In the genomic region with DNA sequence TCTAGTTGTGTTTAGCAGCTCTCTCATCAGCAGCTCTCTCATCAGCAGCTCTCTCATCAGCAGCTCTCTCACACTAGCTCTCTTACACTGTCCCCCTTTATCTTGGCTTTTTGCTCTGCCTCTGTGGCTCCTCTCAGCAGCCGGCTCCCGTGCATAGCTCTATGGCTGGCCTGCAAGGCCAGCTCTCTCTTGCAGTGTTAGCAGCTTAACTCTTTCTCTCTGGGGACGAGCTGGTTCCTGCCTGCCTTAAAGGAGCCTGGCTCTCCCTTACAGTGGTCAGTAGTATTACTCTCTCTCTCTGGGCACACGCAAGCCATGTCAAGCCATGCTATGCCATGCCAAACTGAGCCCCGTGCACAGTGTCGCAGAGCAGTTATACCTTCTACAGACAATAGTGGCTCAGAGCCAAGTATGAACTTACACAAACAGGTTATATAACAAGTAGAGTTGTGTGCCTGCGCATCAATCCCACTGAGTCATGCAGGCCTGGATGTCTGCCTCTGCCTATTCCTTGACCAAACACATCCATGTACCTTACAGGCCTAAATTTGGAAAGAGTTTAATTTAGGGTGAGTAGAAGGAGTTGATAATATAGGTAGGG, we compare ENCODE assay signal across 16 cellular contexts.
DNase-seq lines count a peak whose midpoint lies in the region; ATAC-seq, FAIRE-seq and TF ChIP-seq lines count a peak whose summit lies in the region.
"Had no signal": no experiment of that assay in that cellular context is flagged by ENCODE, and none has a peak within 500 bp of the region (broad histone marks: within the 10 kb centered on the region; RNA-seq: fewer than 3 reads in every experiment).

No MANE protein-coding gene starts in this region.

- H3K4me2 ChIP-seq in HepG2 (ENCODE audit: low read depth, low read length) (no peak overlapping the region), K562 (ENCODE audit: insufficient read depth, low read length) (no peak overlapping the region)
- H3K4me2 ChIP-seq: A549 had no signal

- DNase-seq in HepG2 (ENCODE audit: low spot score): peak; percentile 1
- no peak for DNase-seq in right lobe of liver
- no peak for DNase-seq in K562 (ENCODE audit: extremely low read depth in 1 of 4, low spot score in 3 of 4)
- peak; percentile 19 for DNase-seq in glutamatergic neuron
- DNase-seq in stimulated activated naive B cell treated with anti-CD40 and anti-IgM and Interleukin-4, amounts not matched to agents 10 μg/mL and 1 μg/mL and 100 μg/mL, for 72 hours: no peak
- DNase-seq in NCI-H1694 (lab: John Stamatoyannopoulos, UW): no peak
- no peak for DNase-seq in NCI-H446 treated with DMSO at 0.1 percent for 48 hours (lab: John Stamatoyannopoulos, UW)
- DNase-seq: DMS79; KBM-7; NCI-H146; NCI-H226; NK-92 treated with Interleukin-12 subunit alpha and Interleukin-12 subunit beta, amount 100 ng/mL, for 24 hours; SHP77 treated with DMSO at 0.1 percent for 48 hours had no signal

- H3K4me3 ChIP-seq in HepG2 (replicated peaks in 1 of 3; ENCODE audit: insufficient read depth in 1 of 3, low read depth in 2 of 3, low read length in 3 of 3) (no peak overlapping the region), right lobe of liver (no peak overlapping the region), K562 (no peak overlapping the region)
- H3K4me3 ChIP-seq: A549, HAP-1 had no signal

- TF ChIP-seq EP300 in HepG2 (IDR thresholded peaks at IDR 0.05; ENCODE audit: low read depth in 2 of 2, low read length in 2 of 2): no peak
- TF ChIP-seq EP300 in HepG2 (CRISPR knock-in tag; IDR thresholded peaks at IDR 0.05; ENCODE audit: borderline replicate concordance): no peak
- TF ChIP-seq EP300 in K562 (IDR thresholded peaks at IDR 0.05; ENCODE audit: low read length): no peak

- TF ChIP-seq POLR2A in HepG2 (IDR thresholded peaks at IDR 0.05; ENCODE audit: insufficient read depth in 1 of 2, low read depth in 2 of 2, low read length in 2 of 2) (no peak), right lobe of liver (IDR thresholded peaks at IDR 0.05) (no peak), K562 (conservative IDR thresholded peaks at IDR 0.05) (no peak)

- FAIRE-seq in HepG2 (lab: Jason Lieb, UNC) (no peak), K562 (lab: Jason Lieb, UNC) (no peak)
- FAIRE-seq: A549 had no signal

- POLR2A ChIA-PET in HepG2 (lab: Yijun Ruan, JAX): no interaction called here
- POLR2A ChIA-PET in K562 (lab: Yijun Ruan, JAX): interaction anchor here (0.6 to 1.0 kb wide), 2 partner anchors 9 to 151 kb away, joined by 3 read pairs; no protein-coding TSS in a partner anchor

- H2AFZ ChIP-seq in HepG2 (ENCODE audit: low read length) (no peak overlapping the region), K562 (ENCODE audit: low read depth, low read length) (no peak overlapping the region)

- BruUV-seq in HepG2 (replicated peaks; lab: Mats Ljungman, UMichigan) (no TSS peak), K562 (replicated peaks; lab: Mats Ljungman, UMichigan) (no TSS peak)

- no peaks in the 10 kb centered on the region for H3K79me2 ChIP-seq in HepG2 (ENCODE audit: insufficient read depth, low read length)
- H3K79me2 ChIP-seq in K562 (ENCODE audit: control insufficient read depth, insufficient read depth, low read length): no peaks in the 10 kb centered on the region

- 5% methylated on average over 7 of the region's 7 CpGs for WGBS in HepG2 (ENCODE audit: low lambda C conversion rate)
- WGBS in right lobe of liver (ENCODE audit: insufficient coverage, low coverage, low lambda C conversion rate, missing lambda C conversion rate): 86% methylated on average over 5 of the region's 7 CpGs
- WGBS in K562 (ENCODE audit: insufficient coverage, low coverage, missing lambda C conversion rate): 46% methylated on average over 7 of the region's 7 CpGs

- H3K9ac ChIP-seq in HepG2 (ENCODE audit: insufficient read depth, low read depth, low read length) (no peak overlapping the region), K562 (ENCODE audit: insufficient read depth in 1 of 2, low read depth in 2 of 2, low read length in 2 of 2) (no peak overlapping the region)

- TF ChIP-seq RAD21 in HepG2 (CRISPR knock-in tag; IDR thresholded peaks at IDR 0.05) (no peak), K562 (CRISPR knock-in tag; conservative IDR thresholded peaks at IDR 0.05 in 1 of 2, IDR thresholded peaks at IDR 0.05 in 1 of 2) (no peak)

- ATAC-seq in HepG2 (no peak), right lobe of liver (no peak), K562 (no peak; the same call in 2 of the 3 replicates), HG03196 (IDR thresholded peaks at IDR 0.05; ENCODE audit: unreplicated experiment) (no peak)
- ATAC-seq in stimulated activated naive B cell treated with anti-CD40 and anti-IgM and Interleukin-4, amounts not matched to agents 10 μg/mL and 1 μg/mL and 100 μg/mL, for 72 hours (replicated peaks): no peak
- ATAC-seq: A549 had no signal

- intact Hi-C loops in HepG2 (cut with micrococcal nuclease; ENCODE audit: unreplicated experiment): no loop called here
- intact Hi-C loops in right lobe of liver (cut with DNase I): no loop called here
- intact Hi-C loops in K562 (cut with micrococcal nuclease): no loop called here

- no peaks in the 10 kb centered on the region for H3K9me1 ChIP-seq in K562 (ENCODE audit: control insufficient read depth, insufficient read depth, low read length)

- H4K20me1 ChIP-seq in HepG2 (ENCODE audit: insufficient read depth, low read length) (no peaks in the 10 kb centered on the region), K562 (replicated peaks; ENCODE audit: control insufficient read depth, insufficient read depth, low read length) (no peaks in the 10 kb centered on the region)

- no peak overlapping the region for H3K4me3 Mint-ChIP-seq in glutamatergic neuron (ENCODE audit: unreplicated experiment)
- H3K4me3 Mint-ChIP-seq in stimulated activated naive B cell treated with anti-CD40 and anti-IgM and Interleukin-4, amounts not matched to agents 10 μg/mL and 1 μg/mL and 100 μg/mL, for 72 hours: no peak overlapping the region

- no peaks in the 10 kb centered on the region for H3K36me3 Mint-ChIP-seq in glutamatergic neuron (ENCODE audit: unreplicated experiment)
- peaks cover 0 to 3% of the 10 kb centered on the region in 2 donors for H3K36me3 Mint-ChIP-seq in stimulated activated naive B cell treated with anti-CD40 and anti-IgM and Interleukin-4, amounts not matched to agents 10 μg/mL and 1 μg/mL and 100 μg/mL, for 72 hours

- no peaks in the 10 kb centered on the region for H3K27me3 Mint-ChIP-seq in glutamatergic neuron (ENCODE audit: unreplicated experiment)
- no peaks in the 10 kb centered on the region for H3K27me3 Mint-ChIP-seq in stimulated activated naive B cell treated with anti-CD40 and anti-IgM and Interleukin-4, amounts not matched to agents 10 μg/mL and 1 μg/mL and 100 μg/mL, for 72 hours

- H3K27me3 ChIP-seq in HepG2 (ENCODE audit: control insufficient read depth in 1 of 2, insufficient read depth in 2 of 2, low read length in 2 of 2) (no peaks in the 10 kb centered on the region), right lobe of liver (no peaks in the 10 kb centered on the region), K562 (ENCODE audit: control insufficient read depth in 2 of 2, insufficient read depth in 2 of 2, low read length in 2 of 2) (no peaks in the 10 kb centered on the region)

- H3K4me1 Mint-ChIP-seq in glutamatergic neuron (ENCODE audit: low read depth, unreplicated experiment): peaks cover 20% of the 10 kb centered on the region
- H3K4me1 Mint-ChIP-seq in stimulated activated naive B cell treated with anti-CD40 and anti-IgM and Interleukin-4, amounts not matched to agents 10 μg/mL and 1 μg/mL and 100 μg/mL, for 72 hours: peaks cover 15 to 22% of the 10 kb centered on the region in 2 donors

- no peaks in the 10 kb centered on the region for H3K4me1 ChIP-seq in HepG2 (ENCODE audit: insufficient read depth, low read length)
- peaks cover 0 to 5% (median 0%) of the 10 kb centered on the region in 4 donors for H3K4me1 ChIP-seq in right lobe of liver
- peaks cover 6 to 15% of the 10 kb centered on the region in 2 experiments; a peak in 4 of 5 replicates for H3K4me1 ChIP-seq in K562 (replicated peaks in 1 of 2; ENCODE audit: control insufficient read depth in 2 of 2, insufficient read depth in 2 of 2, low read length in 2 of 2)
- H3K4me1 ChIP-seq: A549, HAP-1 had no signal

- TF ChIP-seq CTCF in HepG2 (CRISPR knock-in tag; IDR thresholded peaks at IDR 0.05): no peak
- no peak for TF ChIP-seq CTCF in right lobe of liver (IDR thresholded peaks at IDR 0.05)
- TF ChIP-seq CTCF in K562 (IDR thresholded peaks at IDR 0.05 in 2 of 3, conservative IDR thresholded peaks at IDR 0.05 in 1 of 3; ENCODE audit: insufficient read depth in 2 of 3, low read depth in 1 of 3, low read length in 3 of 3): no peak
- TF ChIP-seq CTCF in glutamatergic neuron (IDR thresholded peaks at IDR 0.05; ENCODE audit: partially characterized antibody, unreplicated experiment): no peak

- H3K27ac Mint-ChIP-seq in glutamatergic neuron (ENCODE audit: unreplicated experiment): peak overlapping the region; percentile 44
- peak overlapping the region; percentile 38 for H3K27ac Mint-ChIP-seq in stimulated activated naive B cell treated with anti-CD40 and anti-IgM and Interleukin-4, amounts not matched to agents 10 μg/mL and 1 μg/mL and 100 μg/mL, for 72 hours

- H3K9me3 ChIP-seq in HepG2 (ENCODE audit: low read length) (no peaks in the 10 kb centered on the region), right lobe of liver (no peaks in the 10 kb centered on the region), K562 (replicated peaks; ENCODE audit: control insufficient read depth, insufficient read depth, low read depth, low read length) (no peaks in the 10 kb centered on the region)
- H3K9me3 ChIP-seq: A549, HAP-1 had no signal

- in situ Hi-C loops in HepG2 (cut with HindIII; ENCODE audit: extremely low pct_ligation_motif_present, low pct_unique_long_range_greater_than_20kb) (no loop called here), K562 (cut with MboI) (no loop called here)

- H3K36me3 ChIP-seq in HepG2 (replicated peaks in 1 of 2; ENCODE audit: control insufficient read depth in 1 of 2, insufficient read depth in 2 of 2, low read length in 2 of 2) (no peaks in the 10 kb centered on the region), right lobe of liver (no peaks in the 10 kb centered on the region), K562 (ENCODE audit: control insufficient read depth, insufficient read depth, low read length) (no peaks in the 10 kb centered on the region)
- H3K36me3 ChIP-seq: HAP-1 had no signal

- H3K27ac ChIP-seq in HepG2 (ENCODE audit: extremely low read length, insufficient read depth, low read length) (no peak overlapping the region), right lobe of liver (no peak overlapping the region), K562 (ENCODE audit: extremely low read depth, low read depth, low read length) (no peak overlapping the region)
- H3K27ac ChIP-seq: A549 had no signal

- CTCF ChIA-PET in HepG2 (lab: Yijun Ruan, JAX; ENCODE audit: low intra/inter-chr PET ratio, low total read pairs) (no interaction called here), K562 (lab: Yijun Ruan, JAX; ENCODE audit: low intra/inter-chr PET ratio) (no interaction called here)

- H3K9me3 Mint-ChIP-seq in glutamatergic neuron (ENCODE audit: unreplicated experiment): peaks cover 1% of the 10 kb centered on the region
- peaks cover 0 to 1% of the 10 kb centered on the region in 2 donors for H3K9me3 Mint-ChIP-seq in stimulated activated naive B cell treated with anti-CD40 and anti-IgM and Interleukin-4, amounts not matched to agents 10 μg/mL and 1 μg/mL and 100 μg/mL, for 72 hours

TF ChIP-seq in HepG2, 621 proteins besides CTCF, POLR2A, EP300 and RAD21 (continues in another document):
- TF ChIP-seq ZNF619 (CRISPR knock-in tag; IDR thresholded peaks at IDR 0.05): no peak

Comparison
In these comparisons a context has a peak if more than half of its experiments do, and no peak if none do; other contexts are left out.
1. DNase-seq: peak in HepG2 (single experiment) and glutamatergic neuron (single experiment); none in right lobe of liver (0 of 3), K562 (0 of 4), stimulated activated naive B cell treated with anti-CD40 and anti-IgM and Interleukin-4, amounts not matched to agents 10 μg/mL and 1 μg/mL and 100 μg/mL, for 72 hours (single experiment), NCI-H1694 (single experiment) and NCI-H446 treated with DMSO at 0.1 percent for 48 hours (single experiment).